ENCODE assay signal across 13 cellular contexts in genomic region chr14:102986810-102987579, GRCh38.
A peak's percentile ranks its signal among the peaks of the same experiment; 100 is the strongest.
DNase-seq lines count a peak whose midpoint lies in the region; ATAC-seq and TF ChIP-seq lines count a peak whose summit lies in the region.
"Had no signal": no experiment of that assay in that cellular context is flagged by ENCODE, and none has a peak within 500 bp of the region (broad histone marks: within the 10 kb centered on the region; RNA-seq: fewer than 3 reads in every experiment).

No MANE protein-coding gene starts in this region.

- peaks cover 13 to 16% of the 10 kb centered on the region in 2 donors for H3K9me3 Mint-ChIP-seq in activated T-cell treated with anti-CD3 and anti-CD28 coated beads, Interleukin-2, amount 50 U/mL, for 72 hours

- H3K4me3 Mint-ChIP-seq in activated T-cell treated with anti-CD3 and anti-CD28 coated beads, Interleukin-2, amount 50 U/mL, for 72 hours: no peak overlapping the region
- H3K4me3 Mint-ChIP-seq: activated naive CD8-positive, alpha-beta T cell treated with anti-CD3 and anti-CD28 coated beads, Interleukin-2, amount 10 ng/mL, durations not matched to agents 7 days and 5 days; neural progenitor cell had no signal

- H3K9me3 ChIP-seq in AG04450 (ENCODE audit: control insufficient read depth, insufficient read depth, low read length) (peaks cover 13% of the 10 kb centered on the region), MG63 (peaks cover 7% of the 10 kb centered on the region)

- no peak overlapping the region for H3K27ac Mint-ChIP-seq in activated T-cell treated with anti-CD3 and anti-CD28 coated beads, Interleukin-2, amount 50 U/mL, for 72 hours
- H3K27ac Mint-ChIP-seq: activated naive CD8-positive, alpha-beta T cell treated with anti-CD3 and anti-CD28 coated beads, Interleukin-2, amount 10 ng/mL, durations not matched to agents 7 days and 5 days; neural progenitor cell had no signal

- POLR2A ChIA-PET in AG04450 (lab: Yijun Ruan, JAX): interaction anchor here (0.6 kb wide), 2 partner anchors 46 to 332 kb away, joined by 3 to 4 read pairs; no protein-coding TSS in a partner anchor

- TF ChIP-seq CTCF in AG04450 (IDR thresholded peaks at IDR 0.05; ENCODE audit: low read depth, low read length): no peak

- peak; percentile 43 for DNase-seq in AG04450 (ENCODE audit: low read depth, low spot score)
- peak; percentile 68 for DNase-seq in MG63
- peak; percentile 61 to 79 for DNase-seq in lung microvascular endothelial cell (ENCODE audit: low read depth in 2 of 2)
- no peak for DNase-seq in activated T-cell treated with anti-CD3 and anti-CD28 coated beads, Interleukin-2, amount 50 U/mL, for 72 hours
- DNase-seq in GM19240 (ENCODE audit: insufficient read length, low spot score): no peak
- no peak for DNase-seq in ecto neural progenitor cell (ENCODE audit: low spot score)
- DNase-seq: activated naive CD8-positive, alpha-beta T cell treated with anti-CD3 and anti-CD28 coated beads, Interleukin-2, amount 10 ng/mL, durations not matched to agents 7 days and 5 days; AML-193; stimulated activated CD4-positive, alpha-beta T cell treated with anti-CD3 and anti-CD28 coated beads, Interleukin-4, amount 100 ng/mL, for 24 hours; T-helper 2 cell had no signal

- CTCF ChIA-PET in AG04450 (lab: Charles Lee): interaction anchor here (1.0 kb wide), 1 partner anchor 293 kb away, joined by 4 read pairs; no protein-coding TSS in a partner anchor

- H3K27ac ChIP-seq in AG04450 (ENCODE audit: low read depth, low read length) (peak overlapping the region; percentile 52), cingulate gyrus (ENCODE audit: low read depth, low read length) (peak overlapping the region; percentile 84)
- H3K27ac ChIP-seq: neural progenitor cell had no signal

- no peaks in the 10 kb centered on the region for H3K4me1 Mint-ChIP-seq in activated T-cell treated with anti-CD3 and anti-CD28 coated beads, Interleukin-2, amount 50 U/mL, for 72 hours (ENCODE audit: low read depth)
- H3K4me1 Mint-ChIP-seq: activated naive CD8-positive, alpha-beta T cell treated with anti-CD3 and anti-CD28 coated beads, Interleukin-2, amount 10 ng/mL, durations not matched to agents 7 days and 5 days; neural progenitor cell had no signal

- peaks cover 24% of the 10 kb centered on the region for H3K36me3 ChIP-seq in MG63

- H3K27me3 ChIP-seq in AG04450 (ENCODE audit: control insufficient read depth, insufficient read depth, low read length): no peaks in the 10 kb centered on the region
- no peaks in the 10 kb centered on the region for H3K27me3 ChIP-seq in MG63
- H3K27me3 ChIP-seq: neural progenitor cell had no signal

- H3K36me3 Mint-ChIP-seq in activated T-cell treated with anti-CD3 and anti-CD28 coated beads, Interleukin-2, amount 50 U/mL, for 72 hours (ENCODE audit: insufficient read depth in 2 of 2): peaks cover 17 to 19% of the 10 kb centered on the region in 2 donors

- no peak for ATAC-seq in activated T-cell treated with anti-CD3 and anti-CD28 coated beads, Interleukin-2, amount 50 U/mL, for 72 hours (replicated peaks in 1 of 2)
- ATAC-seq in GM21717 (IDR thresholded peaks at IDR 0.05; ENCODE audit: unreplicated experiment): no peak

- H3K27me3 Mint-ChIP-seq in activated T-cell treated with anti-CD3 and anti-CD28 coated beads, Interleukin-2, amount 50 U/mL, for 72 hours (ENCODE audit: low read depth): no peaks in the 10 kb centered on the region
- H3K27me3 Mint-ChIP-seq: activated naive CD8-positive, alpha-beta T cell treated with anti-CD3 and anti-CD28 coated beads, Interleukin-2, amount 10 ng/mL, durations not matched to agents 7 days and 5 days had no signal

- H3K4me3 ChIP-seq in AG04450 (ENCODE audit: low read depth, low read length): no peak overlapping the region
- H3K4me3 ChIP-seq in MG63: no peak overlapping the region
- H3K4me3 ChIP-seq: neural progenitor cell had no signal

Comparison
In these comparisons a context has a peak if more than half of its experiments do, and no peak if none do; other contexts are left out.
1. DNase-seq: peak in AG04450 (single experiment), MG63 (single experiment) and lung microvascular endothelial cell (2 of 2); none in activated T-cell treated with anti-CD3 and anti-CD28 coated beads, Interleukin-2, amount 50 U/mL, for 72 hours (0 of 2), GM19240 (single experiment) and ecto neural progenitor cell (single experiment).